14 cellular contexts compared by ENCODE assay signal in genomic region chr12:115964214-115964613, GRCh38.
"Had no signal": no experiment of that assay in that cellular context is flagged by ENCODE, and none has a peak within 500 bp of the region (broad histone marks: within the 10 kb centered on the region; RNA-seq: fewer than 3 reads in every experiment).

No MANE protein-coding gene starts in this region.

- H3K4me1 Mint-ChIP-seq: neural progenitor cell had no signal

- H3K27ac Mint-ChIP-seq: neural progenitor cell had no signal

- H3K4me3 Mint-ChIP-seq: neural progenitor cell had no signal

- DNase-seq: activated CD8-positive, alpha-beta memory T cell treated with anti-CD3 and anti-CD28 coated beads for 24 hours; activated gamma-delta T cell treated with Interleukin-2 at 50 U/mL for 16 hours; activated T-cell treated with anti-CD3 and anti-CD28 coated beads for 4 hours; adrenal gland; midbrain; pancreas; SIG-M5; sigmoid colon; stimulated activated CD4-positive, alpha-beta T cell treated with anti-CD3 and anti-CD28 coated beads, Interleukin-1b, Interleukin-23, amount 100 ng/mL, for 48 hours; T-helper 9 cell; thyroid gland had no signal

- ATAC-seq: gastroesophageal sphincter, left lobe of liver, pancreas had no signal

- H3K9me3 Mint-ChIP-seq: neural progenitor cell had no signal
